In genomic region chr15:57218826-57219576, GRCh38 we compare ENCODE assay signal across 8 cellular contexts.
DNase-seq lines count a peak whose midpoint lies in the region; ATAC-seq and TF ChIP-seq lines count a peak whose summit lies in the region.

No MANE protein-coding gene starts in this region.

- peak overlapping the region; percentile 64 for H3K23ac ChIP-seq in IMR-90 (ENCODE audit: low read depth, low read length)

- peak overlapping the region; percentile 73 for H3K56ac ChIP-seq in IMR-90 (ENCODE audit: extremely low read depth, insufficient read depth, low read length)

- ATAC-seq in IMR-90 (ENCODE audit: low read depth), result peak; percentile 65
- no peak for ATAC-seq in GM18909 (IDR thresholded peaks at IDR 0.05; ENCODE audit: poor library complexity, unreplicated experiment)

- H2AFZ ChIP-seq in IMR-90 (replicated peaks; ENCODE audit: low read length, poor library complexity), result no peak overlapping the region
- H2AFZ ChIP-seq in OCI-LY3 (ENCODE audit: low read depth, low read length), result no peak overlapping the region

- H2BK5ac ChIP-seq in IMR-90 (ENCODE audit: low read depth, low read length, poor library complexity, severe bottlenecking), result peak overlapping the region; percentile 98

- TF ChIP-seq RAD21 in IMR-90 (IDR thresholded peaks at IDR 0.05; ENCODE audit: low read length), result no peak

- H3K27ac ChIP-seq in IMR-90 (ENCODE audit: insufficient read depth, low read length), result peak overlapping the region; percentile 74; the same call in 1 of the 2 replicates
- H3K27ac ChIP-seq in OCI-LY3 (ENCODE audit: low read length), result peak overlapping the region; percentile 16
- peak overlapping the region in 3 of 4 donors; percentile 8 to 63 (median 60) for H3K27ac ChIP-seq in tibial nerve

- POLR2A ChIA-PET in AG04449 (lab: Yijun Ruan, JAX) (interaction anchor here (0.6 to 1.5 kb wide), 3 partner anchors 59 to 301 kb away, joined by 3 to 4 read pairs (median 3); partner anchors contain the start of gene TCF12), IMR-90 (lab: Charles Lee; ENCODE audit: unreplicated experiment) (interaction anchor here (0.6 kb wide), 1 partner anchor 310 kb away, joined by 3 read pairs; no protein-coding TSS in a partner anchor)

- DNase-seq in AG04449 (ENCODE audit: low read depth, low spot score) (peak; percentile 93), IMR-90 (peak; percentile 96), foreskin melanocyte (peak; percentile 71), tibial nerve (ENCODE audit: low spot score in 2 of 2) (no peak), GM13977 (ENCODE audit: low spot score) (no peak)
- DNase-seq in activated naive CD4-positive, alpha-beta T cell treated with Interleukin-2 at 50 U/mL for 16 hours, result no peak

- H2AK5ac ChIP-seq in IMR-90 (ENCODE audit: low read depth, low read length), result no peak overlapping the region

- H2AK9ac ChIP-seq in IMR-90 (replicated peaks; ENCODE audit: low read depth, low read length, poor library complexity), result no peak overlapping the region

- in situ Hi-C loops in IMR-90 (cut with MboI; ENCODE audit: low sequenced_read_pairs), result loop anchor here (10.0 kb wide), 1 partner anchor 724 kb away; no protein-coding TSS in a partner anchor
- in situ Hi-C loops in GM13977 (cut with MboI; ENCODE audit: low pct_unique_long_range_greater_than_20kb, low sequenced_read_pairs, unreplicated experiment), result no loop called here

- H3K79me2 ChIP-seq in OCI-LY3 (ENCODE audit: low read length), result peaks cover 49% of the 10 kb centered on the region

- peak overlapping the region; percentile 95 for H3K4me2 ChIP-seq in IMR-90 (ENCODE audit: low read depth, low read length)
- peak overlapping the region; percentile 53 for H3K4me2 ChIP-seq in OCI-LY3 (ENCODE audit: low read length)

- H3K18ac ChIP-seq in IMR-90 (ENCODE audit: low read depth, low read length), result peak overlapping the region; percentile 91

- BruUV-seq in IMR-90 (replicated peaks; lab: Mats Ljungman, UMichigan), result no TSS peak

- H3K27me3 ChIP-seq in IMR-90 (ENCODE audit: control insufficient read depth, insufficient read depth, low read length) (no peaks in the 10 kb centered on the region), OCI-LY3 (ENCODE audit: low read depth, low read length) (no peaks in the 10 kb centered on the region), tibial nerve (no peaks in the 10 kb centered on the region)

- H3K14ac ChIP-seq in IMR-90 (replicated peaks; ENCODE audit: low read depth, low read length), result peak overlapping the region; percentile 59

- peak overlapping the region in 1 of 2 experiments; percentile 68; a peak in 2 of 4 replicates for H4K8ac ChIP-seq in IMR-90 (ENCODE audit: low read depth in 2 of 2, low read length in 2 of 2)

- H3K9me3 ChIP-seq in IMR-90 (ENCODE audit: control insufficient read depth, insufficient read depth, low read length), result no peaks in the 10 kb centered on the region
- no peaks in the 10 kb centered on the region for H3K9me3 ChIP-seq in OCI-LY3 (ENCODE audit: insufficient read depth, low read length)
- H3K9me3 ChIP-seq in tibial nerve, result no peaks in the 10 kb centered on the region

- H3K36me3 ChIP-seq in IMR-90 (ENCODE audit: control insufficient read depth, insufficient read depth, low read length) (no peaks in the 10 kb centered on the region), OCI-LY3 (replicated peaks; ENCODE audit: low read depth, low read length) (no peaks in the 10 kb centered on the region), tibial nerve (no peaks in the 10 kb centered on the region)

- H4K5ac ChIP-seq in IMR-90 (ENCODE audit: low read depth, low read length), result peak overlapping the region; percentile 71; the same call in 1 of the 2 replicates

- WGBS in IMR-90 (ENCODE audit: extremely low coverage in 2 of 2, insufficient read length in 1 of 2), 2 experiments, result no CpG with 5 or more reads among the region's 2 CpGs
- 62 to 64% methylated on average over 2 of the region's 2 CpGs for WGBS in tibial nerve, 2 donors

- H3K4me1 ChIP-seq in IMR-90 (ENCODE audit: control insufficient read depth, insufficient read depth, low read length) (peaks cover 10% of the 10 kb centered on the region), OCI-LY3 (ENCODE audit: low read length) (peaks cover 78% of the 10 kb centered on the region), tibial nerve (peaks cover 0 to 87% (median 29%) of the 10 kb centered on the region in 4 donors)

- peak overlapping the region; percentile 61; the same call in 1 of the 2 replicates for H3K9ac ChIP-seq in IMR-90 (ENCODE audit: low read depth, low read length)
- H3K9ac ChIP-seq in OCI-LY3 (ENCODE audit: low read length), result peak overlapping the region; percentile 43

- TF ChIP-seq EP300 in tibial nerve (IDR thresholded peaks at IDR 0.05), result no peak

- no peaks in the 10 kb centered on the region for H3K9me1 ChIP-seq in IMR-90 (ENCODE audit: insufficient read depth, low read length)

- TF ChIP-seq POLR2A in IMR-90 (IDR thresholded peaks at IDR 0.05; ENCODE audit: low read depth, low read length) (no peak), tibial nerve (IDR thresholded peaks at IDR 0.05) (no peak)

- peak overlapping the region; percentile 68 for H3K4ac ChIP-seq in IMR-90 (ENCODE audit: low read depth, low read length)

- peak overlapping the region; percentile 83; the same call in 1 of the 2 replicates for H2BK20ac ChIP-seq in IMR-90 (ENCODE audit: low read depth, low read length)

- H2BK120ac ChIP-seq in IMR-90 (ENCODE audit: low read depth, low read length), result peak overlapping the region; percentile 70

- intact Hi-C loops in IMR-90 (cut with micrococcal nuclease), result loop anchor here (2.0 to 5.0 kb wide), 2 partner anchors 300 to 487 kb away; partner anchors contain the start of genes TCF12 and ZNF280D

- TF ChIP-seq CTCF in AG04449 (IDR thresholded peaks at IDR 0.05; ENCODE audit: insufficient read depth, low read length, missing control alignments) (no peak), IMR-90 (conservative IDR thresholded peaks at IDR 0.05; ENCODE audit: low read depth, low read length) (no peak), OCI-LY3 (IDR thresholded peaks at IDR 0.05; ENCODE audit: low read depth, low read length) (no peak), tibial nerve (IDR thresholded peaks at IDR 0.05) (no peak), GM13977 (IDR thresholded peaks at IDR 0.05; ENCODE audit: extremely low read depth, insufficient read depth, missing control alignments) (no peak)

- H2BK15ac ChIP-seq in IMR-90 (ENCODE audit: low read depth, low read length), result peak overlapping the region; percentile 11; the same call in 2 of the 3 replicates

- H4K20me1 ChIP-seq in IMR-90 (ENCODE audit: insufficient read depth, low read length), result no peaks in the 10 kb centered on the region
- no peaks in the 10 kb centered on the region for H4K20me1 ChIP-seq in OCI-LY3 (ENCODE audit: insufficient read depth, low read length)

- H4K91ac ChIP-seq in IMR-90 (ENCODE audit: insufficient read depth, low read depth, low read length), result peak overlapping the region; percentile 38; the same call in 1 of the 2 replicates

- H3K4me3 ChIP-seq in AG04449 (ENCODE audit: low read depth, low read length), result peak overlapping the region; percentile 62
- H3K4me3 ChIP-seq in IMR-90 (ENCODE audit: insufficient read depth, low read depth, low read length), result peak overlapping the region; percentile 79
- H3K4me3 ChIP-seq in OCI-LY3 (ENCODE audit: low read length), result peak overlapping the region; percentile 70
- H3K4me3 ChIP-seq in tibial nerve, result peak overlapping the region in 1 of 4 donors; percentile 21

- CTCF ChIA-PET in AG04449 (lab: Yijun Ruan, JAX), result interaction anchor here (0.9 to 4.7 kb wide), 7 partner anchors 14 to 120 kb away, joined by 3 to 28 read pairs (median 4); no protein-coding TSS in a partner anchor
- CTCF ChIA-PET in IMR-90 (lab: Yijun Ruan, JAX), result interaction anchor here (0.5 to 1.2 kb wide), 3 partner anchors 74 to 726 kb away, joined by 3 to 4 read pairs (median 3); no protein-coding TSS in a partner anchor

- dilution Hi-C loops in IMR-90 (cut with HindIII; ENCODE audit: low sequenced_read_pairs, unreplicated experiment), result no loop called here

- H3K79me1 ChIP-seq in IMR-90 (ENCODE audit: low read depth in 1 of 2, low read length in 2 of 2), result peaks cover 0 to 16% of the 10 kb centered on the region in 2 experiments; a peak in 1 of 4 replicates

TF ChIP-seq in IMR-90, 13 proteins besides CTCF, POLR2A, EP300 and RAD21:
- no peak for TF ChIP-seq FOS (IDR thresholded peaks at IDR 0.05; ENCODE audit: low read depth, low read length)
- no peak for TF ChIP-seq RCOR1 (IDR thresholded peaks at IDR 0.05; ENCODE audit: insufficient replicate concordance, low read length)
- TF ChIP-seq CEBPB (IDR thresholded peaks at IDR 0.05; ENCODE audit: low read depth, low read length), result peak; percentile 25; the same call in 1 of the 2 replicates
- no peak for TF ChIP-seq CHD1 (IDR thresholded peaks at IDR 0.05; ENCODE audit: low read depth, low read length)
- TF ChIP-seq MAFK (IDR thresholded peaks at IDR 0.05; ENCODE audit: low read depth, low read length), result no peak
- TF ChIP-seq NFE2L2 (IDR thresholded peaks at IDR 0.05; ENCODE audit: low read depth, low read length), result 0 out of 2 replicates have a peak, but pooled peaks have one; percentile 38
- TF ChIP-seq BHLHE40 (IDR thresholded peaks at IDR 0.05; ENCODE audit: low read depth, low read length), result peak; percentile 82
- TF ChIP-seq SMC3 (IDR thresholded peaks at IDR 0.05; ENCODE audit: low read depth, low read length), result no peak

Comparison
In these comparisons a context has a peak if more than half of its experiments do, and no peak if none do; other contexts are left out.
1. DNase-seq: peak in AG04449 (single experiment), IMR-90 (single experiment) and foreskin melanocyte (single experiment); none in tibial nerve (0 of 2), activated naive CD4-positive, alpha-beta T cell treated with Interleukin-2 at 50 U/mL for 16 hours (single experiment) and GM13977 (single experiment).
2. H3K27ac ChIP-seq: peak in every context shown above with its lines; median percentile 74 in IMR-90; 60 in tibial nerve; 16 in OCI-LY3.